In genomic region chr1:114236517-114236916, GRCh38 we compare ENCODE assay signal across 20 cellular contexts.
DNase-seq lines count a peak whose midpoint lies in the region; ATAC-seq and TF ChIP-seq lines count a peak whose summit lies in the region.
"Had no signal": no experiment of that assay in that cellular context is flagged by ENCODE, and none has a peak within 500 bp of the region (broad histone marks: within the 10 kb centered on the region; RNA-seq: fewer than 3 reads in every experiment).

No MANE protein-coding gene starts in this region.

- TF ChIP-seq POLR2A in esophagus muscularis mucosa (IDR thresholded peaks at IDR 0.05; ENCODE audit: low read depth) = no peak
- TF ChIP-seq POLR2A in gastrocnemius medialis (IDR thresholded peaks at IDR 0.05) = no peak

- H3K27me3 ChIP-seq in esophagus muscularis mucosa (no peaks in the 10 kb centered on the region), gastrocnemius medialis (no peaks in the 10 kb centered on the region)
- H3K27me3 ChIP-seq: BLaER1 treated with 17β-estradiol and CSF1 and Interleukin-3, amounts not matched to agents 10 nM and 100 nM had no signal

- CTCF ChIA-PET in activated CD8-positive, alpha-beta memory T cell treated with anti-CD3 and anti-CD28 coated beads, Interleukin-2, amount 10 ng/mL, durations not matched to agents 7 days and 5 days (lab: Charles Lee) = interaction anchor here (1.1 kb wide), 1 partner anchor 26 kb away, joined by 3 read pairs; no protein-coding TSS in a partner anchor

- no peak overlapping the region for H3K27ac Mint-ChIP-seq in activated CD8-positive, alpha-beta memory T cell treated with anti-CD3 and anti-CD28 coated beads, Interleukin-2, amount 10 ng/mL, durations not matched to agents 7 days and 5 days
- H3K27ac Mint-ChIP-seq: CD4-positive, alpha-beta memory T cell; HFFc6 had no signal

- peak; percentile 34 for DNase-seq in esophagus muscularis mucosa (ENCODE audit: extremely low spot score)
- DNase-seq in gastrocnemius medialis = peak in 1 of 2 donors; percentile 42
- no peak for DNase-seq in activated CD8-positive, alpha-beta memory T cell treated with anti-CD3 and anti-CD28 coated beads, Interleukin-2, amount 10 ng/mL, durations not matched to agents 7 days and 5 days
- DNase-seq in amygdala (lab: John Stamatoyannopoulos, UW) = no peak
- DNase-seq: 8988T; ACHN; AML-193; BE2C; Calu3; CD4-positive, alpha-beta memory T cell; COR-L47; GF-D8; GOT3; HFFc6 had no signal

- in situ Hi-C loops in gastrocnemius medialis (cut with MboI; ENCODE audit: low sequenced_read_pairs in 4 of 4) = no loop called here

- intact Hi-C loops in esophagus muscularis mucosa (cut with DNase I) = no loop called here
- intact Hi-C loops in gastrocnemius medialis (cut with DNase I; ENCODE audit: low total_unique reads) = no loop called here

- TF ChIP-seq EP300 in esophagus muscularis mucosa (IDR thresholded peaks at IDR 0.05) = no peak

- ATAC-seq in gastrocnemius medialis (peak in 1 of 2 donors; percentile 51), GM21360 (IDR thresholded peaks at IDR 0.05; ENCODE audit: unreplicated experiment) (no peak)
- no peak for ATAC-seq in activated CD8-positive, alpha-beta memory T cell treated with anti-CD3 and anti-CD28 coated beads, Interleukin-2, amount 10 ng/mL, durations not matched to agents 7 days and 5 days
- ATAC-seq: A549 had no signal

- H3K36me3 ChIP-seq in esophagus muscularis mucosa (no peaks in the 10 kb centered on the region), gastrocnemius medialis (no peaks in the 10 kb centered on the region)
- H3K36me3 ChIP-seq: BE2C; BLaER1 treated with 17β-estradiol and CSF1 and Interleukin-3, amounts not matched to agents 10 nM and 100 nM; HAP-1 had no signal

- peaks cover 4% of the 10 kb centered on the region for H3K36me3 Mint-ChIP-seq in activated CD8-positive, alpha-beta memory T cell treated with anti-CD3 and anti-CD28 coated beads, Interleukin-2, amount 10 ng/mL, durations not matched to agents 7 days and 5 days
- H3K36me3 Mint-ChIP-seq: CD14-positive monocyte had no signal

- H3K27ac ChIP-seq in VCaP (peak overlapping the region; percentile 59), esophagus muscularis mucosa (replicated peaks in 1 of 4) (no peak overlapping the region), gastrocnemius medialis (peak overlapping the region; percentile 42 to 80 (median 62))
- H3K27ac ChIP-seq: A549; BLaER1 treated with 17β-estradiol and CSF1 and Interleukin-3, amounts not matched to agents 10 nM and 100 nM had no signal

- H3K4me1 ChIP-seq in esophagus muscularis mucosa (peaks cover 0 to 5% (median 0%) of the 10 kb centered on the region in 4 donors), gastrocnemius medialis (peaks cover 11 to 21% of the 10 kb centered on the region in 2 donors)
- H3K4me1 ChIP-seq: A549, BE2C, HAP-1 had no signal

- WGBS in esophagus muscularis mucosa = 63% methylated on average over 7 of the region's 7 CpGs

- peaks cover 2% of the 10 kb centered on the region for H3K27me3 Mint-ChIP-seq in activated CD8-positive, alpha-beta memory T cell treated with anti-CD3 and anti-CD28 coated beads, Interleukin-2, amount 10 ng/mL, durations not matched to agents 7 days and 5 days

- no peak overlapping the region for H3K4me3 ChIP-seq in esophagus muscularis mucosa
- no peak overlapping the region for H3K4me3 ChIP-seq in gastrocnemius medialis
- H3K4me3 ChIP-seq: A549; BLaER1 treated with 17β-estradiol and CSF1 and Interleukin-3, amounts not matched to agents 10 nM and 100 nM; HAP-1 had no signal

- no peaks in the 10 kb centered on the region for H3K9me3 Mint-ChIP-seq in activated CD8-positive, alpha-beta memory T cell treated with anti-CD3 and anti-CD28 coated beads, Interleukin-2, amount 10 ng/mL, durations not matched to agents 7 days and 5 days (ENCODE audit: low read depth)

- no peaks in the 10 kb centered on the region for H3K9me3 ChIP-seq in esophagus muscularis mucosa
- H3K9me3 ChIP-seq in gastrocnemius medialis = no peaks in the 10 kb centered on the region
- H3K9me3 ChIP-seq: A549, BE2C, HAP-1 had no signal

- H3K4me1 Mint-ChIP-seq in activated CD8-positive, alpha-beta memory T cell treated with anti-CD3 and anti-CD28 coated beads, Interleukin-2, amount 10 ng/mL, durations not matched to agents 7 days and 5 days = no peaks in the 10 kb centered on the region

- no peak overlapping the region for H3K4me3 Mint-ChIP-seq in activated CD8-positive, alpha-beta memory T cell treated with anti-CD3 and anti-CD28 coated beads, Interleukin-2, amount 10 ng/mL, durations not matched to agents 7 days and 5 days
- H3K4me3 Mint-ChIP-seq: CD14-positive monocyte, HFFc6 had no signal

- no peak for TF ChIP-seq CTCF in VCaP (conservative IDR thresholded peaks at IDR 0.05)
- no peak for TF ChIP-seq CTCF in esophagus muscularis mucosa (IDR thresholded peaks at IDR 0.05)
- TF ChIP-seq CTCF in gastrocnemius medialis (IDR thresholded peaks at IDR 0.05 in 4 of 5, conservative IDR thresholded peaks at IDR 0.05 in 1 of 5) = no peak

Comparison
In these comparisons a context has a peak if more than half of its experiments do, and no peak if none do; other contexts are left out.
1. H3K27ac ChIP-seq: peak in VCaP (single experiment) and gastrocnemius medialis (4 of 4); none in esophagus muscularis mucosa (0 of 4).